In the genomic region with DNA sequence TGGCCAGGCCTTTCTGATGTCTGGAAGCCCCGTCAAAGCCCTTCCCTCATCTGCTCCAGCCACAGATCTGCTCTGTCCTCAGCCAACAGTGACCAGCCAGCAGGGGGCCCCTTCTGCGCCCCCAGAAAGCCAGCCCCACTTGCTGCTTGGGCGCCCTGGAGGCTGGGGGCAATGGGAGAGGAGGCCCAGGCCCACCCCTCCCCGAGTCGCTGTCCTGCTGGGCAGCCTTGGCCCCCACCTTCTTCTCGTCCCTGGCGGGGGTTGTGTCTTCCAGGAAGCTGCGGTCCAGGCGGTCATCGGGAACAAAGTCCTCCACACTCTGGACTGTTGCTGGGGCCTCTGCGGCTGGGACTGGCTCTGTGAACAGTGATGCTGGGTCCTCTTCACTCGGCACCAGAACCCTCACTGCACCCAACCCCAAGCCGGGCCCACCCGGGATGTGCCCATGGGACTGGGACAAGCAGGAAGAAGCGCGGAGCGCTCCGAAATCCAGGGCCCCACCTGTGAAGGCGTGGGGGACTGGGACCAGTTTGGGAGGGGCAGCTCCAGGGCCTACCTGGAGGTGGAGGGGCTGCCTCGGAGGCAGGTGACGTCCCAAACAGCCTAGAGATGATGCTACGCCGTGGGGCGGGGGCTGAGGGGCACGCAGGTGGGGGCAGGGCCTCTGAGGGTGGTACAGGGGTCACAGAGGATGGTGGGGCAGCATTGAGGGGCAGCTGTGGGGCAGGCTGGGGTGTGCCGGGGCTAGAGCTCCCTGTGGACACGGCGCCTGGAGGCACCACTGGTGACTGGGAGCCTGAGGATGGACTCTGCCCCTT, we compare ENCODE assay signal across 25 cellular contexts.
DNase-seq lines count a peak whose midpoint lies in the region; FAIRE-seq and TF ChIP-seq lines count a peak whose summit lies in the region.
"Had no signal": no experiment of that assay in that cellular context is flagged by ENCODE, and none has a peak within 500 bp of the region (broad histone marks: within the 10 kb centered on the region; RNA-seq: fewer than 3 reads in every experiment).

No MANE protein-coding gene starts in this region.

- intact Hi-C loops in activated CD4-positive, alpha-beta T cell treated with anti-CD3 and anti-CD28 coated beads, Interleukin-2, amount 10 ng/mL, durations not matched to agents 24 days and 14 days (cut with micrococcal nuclease), result no loop called here
- intact Hi-C loops in kidney (cut with DNase I), result no loop called here
- intact Hi-C loops in posterior vena cava (cut with DNase I), result no loop called here

- H3K36me3 ChIP-seq in kidney (ENCODE audit: control insufficient read depth in 1 of 2, insufficient read depth in 2 of 2, low read length in 2 of 2), result no peaks in the 10 kb centered on the region
- H3K36me3 ChIP-seq: BLaER1 had no signal

- H3K4me1 Mint-ChIP-seq in activated CD4-positive, alpha-beta T cell treated with anti-CD3 and anti-CD28 coated beads, Interleukin-2, amount 10 ng/mL, durations not matched to agents 24 days and 14 days, result no peaks in the 10 kb centered on the region
- H3K4me1 Mint-ChIP-seq: B cell had no signal

- DNase-seq in activated CD4-positive, alpha-beta T cell treated with anti-CD3 and anti-CD28 coated beads, Interleukin-2, amount 10 ng/mL, durations not matched to agents 24 days and 14 days, result peak; percentile 28
- DNase-seq in activated CD4-positive, alpha-beta T cell treated with anti-CD3 and anti-CD28 coated beads, Interleukin-2, amount 50 U/mL, for 1 hour, result no peak
- peak; percentile 3 for DNase-seq in GM13976 (ENCODE audit: low spot score)
- peak; percentile 61 for DNase-seq in kidney
- DNase-seq in posterior vena cava (ENCODE audit: low spot score), result peak; percentile 76
- no peak for DNase-seq in islet precursor cell
- no peak for DNase-seq in hippocampal formation (lab: John Stamatoyannopoulos, UW)
- DNase-seq in RKO (ENCODE audit: low spot score), result no peak
- DNase-seq: Caco-2; CD4-positive, CD25-positive, alpha-beta regulatory T cell; CD8-positive, alpha-beta T cell; DMS153; DND-41; GM23248; H7; HCEC 1CT had no signal

- TF ChIP-seq CTCF in GM13976 (IDR thresholded peaks at IDR 0.05; ENCODE audit: borderline replicate concordance, control extremely low read depth, extremely low read depth, insufficient read depth, missing control alignments) (no peak), kidney (IDR thresholded peaks at IDR 0.05; ENCODE audit: borderline replicate concordance, extremely low read depth, insufficient read depth) (no peak)

- no peak overlapping the region for H3K27ac ChIP-seq in kidney (ENCODE audit: low read depth in 2 of 2, low read length in 2 of 2)
- H3K27ac ChIP-seq: 22Rv1, BLaER1, C4-2B, GM23248 had no signal

- H3K4me3 ChIP-seq in kidney (ENCODE audit: low read length in 2 of 2), result no peak overlapping the region
- H3K4me3 ChIP-seq: BLaER1, GM23248 had no signal

- no peak for FAIRE-seq in kidney (lab: Jason Lieb, UNC)
- FAIRE-seq: A204.1, G401.6, GM12892, GM19239, H1 had no signal

- H3K9ac ChIP-seq in kidney (ENCODE audit: low read length in 2 of 2), result no peak overlapping the region
- H3K9ac ChIP-seq: BLaER1, GM23248 had no signal

- no peaks in the 10 kb centered on the region for H3K9me3 ChIP-seq in kidney (ENCODE audit: control insufficient read depth in 1 of 2, low read length in 2 of 2)
- H3K9me3 ChIP-seq: Caco-2 had no signal

- no peak overlapping the region for H3K4me3 Mint-ChIP-seq in activated CD4-positive, alpha-beta T cell treated with anti-CD3 and anti-CD28 coated beads, Interleukin-2, amount 10 ng/mL, durations not matched to agents 24 days and 14 days
- H3K4me3 Mint-ChIP-seq: B cell; CD8-positive, alpha-beta T cell had no signal

- H3K4me1 ChIP-seq in kidney (ENCODE audit: control insufficient read depth in 1 of 2, insufficient read depth in 1 of 2, low read depth in 1 of 2, low read length in 2 of 2), result no peaks in the 10 kb centered on the region
- H3K4me1 ChIP-seq: BLaER1, Caco-2 had no signal

- no peaks in the 10 kb centered on the region for H3K27me3 Mint-ChIP-seq in activated CD4-positive, alpha-beta T cell treated with anti-CD3 and anti-CD28 coated beads, Interleukin-2, amount 10 ng/mL, durations not matched to agents 24 days and 14 days
- H3K27me3 Mint-ChIP-seq: B cell; CD4-positive, CD25-positive, alpha-beta regulatory T cell had no signal

- no peak overlapping the region for H3K27ac Mint-ChIP-seq in activated CD4-positive, alpha-beta T cell treated with anti-CD3 and anti-CD28 coated beads, Interleukin-2, amount 10 ng/mL, durations not matched to agents 24 days and 14 days
- H3K27ac Mint-ChIP-seq: B cell; CD8-positive, alpha-beta T cell had no signal

- H3K36me3 Mint-ChIP-seq in activated CD4-positive, alpha-beta T cell treated with anti-CD3 and anti-CD28 coated beads, Interleukin-2, amount 10 ng/mL, durations not matched to agents 24 days and 14 days (ENCODE audit: low read depth), result no peaks in the 10 kb centered on the region
- H3K36me3 Mint-ChIP-seq: CD4-positive, CD25-positive, alpha-beta regulatory T cell; CD8-positive, alpha-beta T cell had no signal

- no peaks in the 10 kb centered on the region for H3K9me3 Mint-ChIP-seq in activated CD4-positive, alpha-beta T cell treated with anti-CD3 and anti-CD28 coated beads, Interleukin-2, amount 10 ng/mL, durations not matched to agents 24 days and 14 days
- H3K9me3 Mint-ChIP-seq: CD8-positive, alpha-beta T cell had no signal

- in situ Hi-C loops in GM13976 (cut with MboI; ENCODE audit: low sequenced_read_pairs, unreplicated experiment), result no loop called here

Comparison
In these comparisons a context has a peak if more than half of its experiments do, and no peak if none do; other contexts are left out.
1. DNase-seq: peak in activated CD4-positive, alpha-beta T cell treated with anti-CD3 and anti-CD28 coated beads, Interleukin-2, amount 10 ng/mL, durations not matched to agents 24 days and 14 days (single experiment), GM13976 (single experiment), kidney (single experiment) and posterior vena cava (single experiment); none in activated CD4-positive, alpha-beta T cell treated with anti-CD3 and anti-CD28 coated beads, Interleukin-2, amount 50 U/mL, for 1 hour (single experiment), islet precursor cell (single experiment), hippocampal formation (0 of 2) and RKO (single experiment).